ENCODE assay signal across 8 cellular contexts in the genomic region with DNA sequence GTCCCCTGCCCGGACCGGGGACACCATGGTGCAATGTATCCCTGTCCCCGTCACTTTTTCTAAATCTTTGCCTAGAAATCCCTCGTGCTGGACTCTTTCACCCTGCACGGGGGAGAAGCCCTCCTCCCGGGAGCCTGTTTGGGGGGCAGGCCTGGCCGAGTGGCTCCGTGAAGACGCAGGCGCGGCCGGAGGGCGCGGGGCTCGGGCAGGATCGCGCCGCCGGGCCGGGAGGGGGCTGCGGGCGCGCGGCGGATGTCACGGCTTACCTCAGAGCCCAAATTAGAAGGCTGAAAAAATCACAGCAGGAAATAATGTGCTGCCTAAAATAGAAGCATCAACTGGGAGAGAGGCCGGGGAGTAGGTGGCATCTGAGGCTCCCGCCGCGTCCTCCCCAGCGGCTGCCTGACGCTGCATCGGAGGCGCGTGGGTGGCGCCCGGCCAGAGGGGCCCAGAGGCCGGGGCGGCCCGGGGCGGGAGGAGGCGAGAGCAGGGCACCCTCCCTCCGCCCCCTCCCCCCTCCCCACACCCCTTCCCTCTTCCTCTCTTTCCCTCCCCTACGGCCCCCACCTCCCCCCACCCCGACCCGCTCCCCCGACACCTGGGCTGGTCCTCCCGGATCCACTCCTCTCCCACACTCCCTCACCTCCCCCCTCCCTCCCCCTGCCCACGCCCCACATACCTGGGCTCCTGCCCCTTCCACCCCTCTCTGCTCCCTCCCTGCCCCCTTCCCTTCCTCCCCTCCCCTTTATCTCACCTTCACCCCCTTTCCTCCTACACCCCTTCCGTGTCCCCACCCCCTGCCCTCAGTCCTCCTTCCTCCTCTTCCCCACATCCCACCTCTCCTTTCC. TPM values are rescaled to one million over a fixed set of nuclear protein-coding genes. Genes with fewer than 3 reads are reported as not detected.
A peak's percentile ranks its signal among the peaks of the same experiment; 100 is the strongest.
DNase-seq lines count a peak whose midpoint lies in the region; ATAC-seq and TF ChIP-seq lines count a peak whose summit lies in the region.

No MANE protein-coding gene starts in this region.

- DNase-seq in GM13976 (ENCODE audit: low spot score) (peak; percentile 80), SJSA1 (ENCODE audit: low read depth in 1 of 2, low spot score in 2 of 2) (peak in 1 of 2 experiments; percentile 50), cerebellar nuclear complex (lab: John Stamatoyannopoulos, UW) (peak; percentile 8 to 17), UCSD-AML1 (lab: John Stamatoyannopoulos, UW; ENCODE audit: unreplicated experiment) (no peak), MV-4-11 (lab: John Stamatoyannopoulos, UW) (no peak)
- peak; percentile 28 to 37 for DNase-seq in stimulated activated CD4-positive, alpha-beta T cell treated with anti-CD3 and anti-CD28 coated beads, Interleukin-2, amount 100 ng/mL, for 48 hours

- H3K9me3 ChIP-seq in SJSA1 (replicated peaks) = no peaks in the 10 kb centered on the region

- H3K36me3 ChIP-seq in SJSA1 = no peaks in the 10 kb centered on the region

- no peak for TF ChIP-seq CTCF in GM13976 (IDR thresholded peaks at IDR 0.05; ENCODE audit: borderline replicate concordance, control extremely low read depth, extremely low read depth, insufficient read depth, missing control alignments)

- peak overlapping the region; percentile 26 for H3K27ac ChIP-seq in SJSA1
- peak overlapping the region; percentile 52 for H3K27ac ChIP-seq in layer of hippocampus (ENCODE audit: low read depth, low read length)

- H3K27me3 ChIP-seq in SJSA1 (replicated peaks) (no peaks in the 10 kb centered on the region), layer of hippocampus (ENCODE audit: control insufficient read depth, insufficient read depth, low read length) (no peaks in the 10 kb centered on the region)

- peaks cover 17% of the 10 kb centered on the region for H3K4me1 ChIP-seq in SJSA1 (replicated peaks)

- H3K4me3 ChIP-seq in SJSA1 = peak overlapping the region; percentile 35

- in situ Hi-C loops in GM13976 (cut with MboI; ENCODE audit: low sequenced_read_pairs, unreplicated experiment) = no loop called here

- ATAC-seq in HG03439 (IDR thresholded peaks at IDR 0.05; ENCODE audit: unreplicated experiment) = no peak

RNA-seq across cellular contexts. Expression of gene SLC4A1AP, which starts 51.9 kb away (rescaled TPM):
- 49.7 and 52.8 TPM in 2 replicates for total RNA-seq in SJSA1 (2014; rRNA removed; shearing (Covaris generic))

RNA-seq across cellular contexts. Expression of gene SUPT7L, which starts 52.1 kb away (rescaled TPM):
- total RNA-seq in SJSA1 (2014; rRNA removed; shearing (Covaris generic)) = 21.5 and 23.3 TPM in 2 replicates

RNA-seq across cellular contexts. Expression of gene MRPL33, which starts 56.0 kb away (rescaled TPM):
- total RNA-seq in SJSA1 (2014; rRNA removed; shearing (Covaris generic)) = 184 and 254 TPM in 2 replicates

Comparison
In these comparisons a context has a peak if more than half of its experiments do, and no peak if none do; other contexts are left out.
1. DNase-seq: peak in GM13976 (single experiment), cerebellar nuclear complex (2 of 2) and stimulated activated CD4-positive, alpha-beta T cell treated with anti-CD3 and anti-CD28 coated beads, Interleukin-2, amount 100 ng/mL, for 48 hours (2 of 2); none in UCSD-AML1 (single experiment) and MV-4-11 (single experiment).